ENCODE assay signal across 1 cellular context in the genomic region with DNA sequence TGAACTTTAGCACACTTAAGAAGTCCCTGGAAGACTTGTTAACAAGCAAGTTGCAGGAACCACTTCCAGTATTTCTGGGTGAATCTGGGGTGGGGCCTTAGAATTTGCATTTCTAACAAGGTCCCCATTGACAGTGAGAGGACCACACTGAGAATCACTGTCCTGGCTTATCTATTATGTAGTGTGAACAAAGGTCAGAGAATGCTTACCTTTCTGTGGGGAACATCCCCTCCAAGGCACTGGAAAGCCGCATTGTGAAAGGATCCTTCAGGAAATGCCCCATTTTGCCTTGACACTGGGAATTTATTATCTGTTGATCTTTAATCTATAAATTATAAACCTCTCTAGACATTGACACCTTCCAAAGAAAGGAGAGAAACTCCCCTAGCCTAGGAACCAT.
TF ChIP-seq lines count a peak whose summit lies in the region.

No MANE protein-coding gene starts in this region.

TF ChIP-seq in WTC11, 78 proteins besides CTCF, POLR2A, EP300 and RAD21 (continued from another document):
- TF ChIP-seq FOXJ3 (CRISPR knock-in tag; IDR thresholded peaks at IDR 0.05; ENCODE audit: borderline replicate concordance) (no peak), MAX (CRISPR knock-in tag; IDR thresholded peaks at IDR 0.05) (no peak)
TF ChIP-seq in WTC11: peak in this region for 0.
